Comparison of ENCODE assay signal across 8 cellular contexts in genomic region chr15:101652783-101653430, GRCh38. TPM values are rescaled to one million over a fixed set of nuclear protein-coding genes. Genes with fewer than 3 reads are reported as not detected.
DNase-seq lines count a peak whose midpoint lies in the region; ATAC-seq and TF ChIP-seq lines count a peak whose summit lies in the region.

No MANE protein-coding gene starts in this region.

- H3K79me2 ChIP-seq in GM23338 (replicated peaks; ENCODE audit: insufficient read depth) = peaks cover 38% of the 10 kb centered on the region

- peak overlapping the region; percentile 92 for H3K4me3 Mint-ChIP-seq in GM23338

- peaks cover 3% of the 10 kb centered on the region for H4K20me1 ChIP-seq in GM23338 (replicated peaks; ENCODE audit: insufficient read depth)

- peak; percentile 52 for ATAC-seq in GM23338

- H3F3A ChIP-seq in GM23338 (replicated peaks; ENCODE audit: low read depth) = no peaks in the 10 kb centered on the region

- peak overlapping the region; percentile 100 for H2AFZ ChIP-seq in GM23338

- peaks cover 20% of the 10 kb centered on the region; the same call in 2 of the 3 replicates for H3K9me3 Mint-ChIP-seq in GM23338

- H3K36me3 Mint-ChIP-seq in GM23338 (ENCODE audit: low read depth) = peaks cover 44% of the 10 kb centered on the region

- H3K4me2 ChIP-seq in GM23338 = peak overlapping the region; percentile 89

- H3K4me3 ChIP-seq in GM23338 = peak overlapping the region; percentile 83
- peak overlapping the region; percentile 97 for H3K4me3 ChIP-seq in SK-N-MC
- H3K4me3 ChIP-seq in endocrine pancreas (ENCODE audit: control insufficient read depth, insufficient read depth, low read length) = no peak overlapping the region

- H3K27ac Mint-ChIP-seq in GM23338 = no peak overlapping the region

- H3K4me1 ChIP-seq in GM23338 (ENCODE audit: insufficient read depth) = no peaks in the 10 kb centered on the region
- peaks cover 21% of the 10 kb centered on the region for H3K4me1 ChIP-seq in endocrine pancreas (ENCODE audit: control insufficient read depth, insufficient read depth, low read length)

- H3K36me3 ChIP-seq in GM23338 (ENCODE audit: insufficient read depth) = peaks cover 4% of the 10 kb centered on the region; the same call in 1 of the 2 replicates
- H3K36me3 ChIP-seq in SK-N-MC (ENCODE audit: insufficient read depth, low read length) = peaks cover 20% of the 10 kb centered on the region
- peaks cover 2% of the 10 kb centered on the region for H3K36me3 ChIP-seq in endocrine pancreas (ENCODE audit: control insufficient read depth, insufficient read depth, low read length)

- H3K9me3 ChIP-seq in SK-N-MC (ENCODE audit: low read depth, low read length) (no peaks in the 10 kb centered on the region), endocrine pancreas (ENCODE audit: control insufficient read depth, low read length) (no peaks in the 10 kb centered on the region)

- peak; percentile 54 for DNase-seq in GM23338 (ENCODE audit: low spot score)
- no peak for DNase-seq in SK-N-MC (ENCODE audit: low read depth, low spot score)
- DNase-seq in myocyte (ENCODE audit: low read depth) = peak; percentile 32
- DNase-seq in DMS79 (lab: John Stamatoyannopoulos, UW) = no peak
- DNase-seq in NCI-H510A (lab: John Stamatoyannopoulos, UW) = no peak
- no peak for DNase-seq in retina
- DNase-seq in NCI-H524 (lab: John Stamatoyannopoulos, UW) = no peak

- H3K27me3 Mint-ChIP-seq in GM23338 (ENCODE audit: insufficient read depth, low read depth, poor library complexity) = peaks cover 7% of the 10 kb centered on the region

- H3K4me1 Mint-ChIP-seq in GM23338 = peaks cover 6% of the 10 kb centered on the region

- H3K27ac ChIP-seq in GM23338 (ENCODE audit: low read depth) (no peak overlapping the region), SK-N-MC (peak overlapping the region; percentile 43; the same call in 1 of the 2 replicates)

- H3K27me3 ChIP-seq in GM23338 (ENCODE audit: insufficient read depth) = peaks cover 9% of the 10 kb centered on the region; the same call in 1 of the 2 replicates
- H3K27me3 ChIP-seq in endocrine pancreas (ENCODE audit: control insufficient read depth, insufficient read depth, low read length) = no peaks in the 10 kb centered on the region

- H3K9ac ChIP-seq in SK-N-MC (ENCODE audit: insufficient read length) = peak overlapping the region; percentile 91
- peak overlapping the region; percentile 90 for H3K9ac ChIP-seq in endocrine pancreas (ENCODE audit: control insufficient read depth, insufficient read depth, low read length)

- no peak for TF ChIP-seq CTCF in GM23338 (conservative IDR thresholded peaks at IDR 0.05; ENCODE audit: low read depth in 2 of 2)

- H3K9me2 ChIP-seq in GM23338 (ENCODE audit: insufficient read depth) = no peaks in the 10 kb centered on the region

TF ChIP-seq in GM23338, 12 proteins besides CTCF, POLR2A, EP300 and RAD21:
- no peak for TF ChIP-seq REST (IDR thresholded peaks at IDR 0.05; ENCODE audit: unreplicated experiment)
- no peak for TF ChIP-seq ZNF462 (CRISPR knock-in tag; IDR thresholded peaks at IDR 0.05)
- TF ChIP-seq ETS1 (IDR thresholded peaks at IDR 0.05) = no peak
- no peak for TF ChIP-seq POLR2AphosphoS5 (IDR thresholded peaks at IDR 0.05; ENCODE audit: low read depth)
- no peak for TF ChIP-seq EZH2phosphoT487 (IDR thresholded peaks at IDR 0.05; ENCODE audit: unreplicated experiment)
- no peak for TF ChIP-seq EZH2 (IDR thresholded peaks at IDR 0.05; ENCODE audit: low read depth, unreplicated experiment)
TF ChIP-seq in GM23338: peak in this region for 0.

RNA-seq across cellular contexts. Expression of gene TM2D3, which starts 0.7 kb away (rescaled TPM):
- total RNA-seq in GM23338 (2014; rRNA removed; shearing (Covaris generic)) = 33.9 and 36.6 TPM in 2 replicates
- 26.2 and 28.7 TPM in 2 replicates for polyA plus RNA-seq in GM23338 (2016; fragmentation: Nextera tagmentation; extraction: Ambion mirVana)
- total RNA-seq in myocyte = 39.4 and 51.5 TPM in 2 replicates
- 49.2 TPM for polyA plus RNA-seq in myocyte (2012)

Comparison
In these comparisons a context has a peak if more than half of its experiments do, and no peak if none do; other contexts are left out.
1. DNase-seq: peak in GM23338 (single experiment) and myocyte (single experiment); none in SK-N-MC (single experiment), DMS79 (single experiment), NCI-H510A (single experiment), retina (single experiment) and NCI-H524 (0 of 2).